In the genomic region with DNA sequence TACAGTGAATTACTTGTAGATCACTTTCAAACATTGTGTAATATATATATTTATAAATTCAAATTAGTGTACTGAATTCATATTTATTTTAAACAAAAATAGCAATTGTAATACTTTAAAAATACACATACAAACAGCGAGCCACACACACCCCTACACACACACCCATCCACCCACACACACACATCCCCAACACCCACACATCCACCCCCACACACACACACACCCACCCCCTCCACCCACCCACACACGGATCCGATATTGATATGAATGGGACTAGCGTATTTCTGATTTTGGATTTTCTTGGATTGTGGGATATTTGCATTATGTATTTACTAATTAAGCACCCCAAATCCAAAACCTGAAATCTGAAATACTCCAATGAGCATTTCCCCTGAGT, we compare ENCODE assay signal across 26 cellular contexts.
"Had no signal": no experiment of that assay in that cellular context is flagged by ENCODE, and none has a peak within 500 bp of the region (broad histone marks: within the 10 kb centered on the region; RNA-seq: fewer than 3 reads in every experiment).

No MANE protein-coding gene starts in this region.

- H3K36me3 ChIP-seq: stomach, suprapubic skin, thoracic aorta, thyroid gland, tibial artery, tibial nerve, transverse colon, upper lobe of left lung, upper lobe of right lung, uterus, vagina had no signal

- H3K27ac ChIP-seq: stomach, suprapubic skin, testis, thoracic aorta, thyroid gland, tibial artery, tibial nerve, transverse colon, upper lobe of left lung, upper lobe of right lung, uterus, vagina had no signal

- ATAC-seq: stimulated activated effector memory CD8-positive, alpha-beta T cell treated with anti-CD3 and anti-CD28 coated beads, Interleukin-12 subunit alpha, Interleukin-12 subunit beta, amount 100 ng/mL, for 72 hours; stimulated activated memory B cell treated with anti-CD40 and anti-IgM and Interleukin-4, amounts not matched to agents 10 μg/mL and 1 μg/mL and 100 μg/mL, for 72 hours; stimulated activated naive B cell treated with anti-CD40 and anti-IgM and Interleukin-4, amounts not matched to agents 10 μg/mL and 1 μg/mL and 100 μg/mL, for 72 hours; stimulated activated naive CD8-positive, alpha-beta T cell treated with anti-CD3 and anti-CD28 coated beads, Interleukin-15, amount 100 ng/mL, for 72 hours; stimulated activated naive CD8-positive, alpha-beta T cell treated with anti-CD3 and anti-CD28 coated beads, Interleukin-15, Interleukin-2, amounts not matched to agents 100 U/mL and 50 U/mL, for 24 hours; upper lobe of right lung had no signal

- DNase-seq: stimulated activated CD4-positive, alpha-beta T cell treated with anti-CD3 and anti-CD28 coated beads, Interleukin-2, amount 100 ng/mL, for 48 hours; stimulated activated CD4-positive, alpha-beta T cell treated with anti-CD3 and anti-CD28 coated beads, Interleukin-4, amount 100 ng/mL, for 1 hour; stimulated activated CD4-positive, alpha-beta T cell treated with anti-CD3 and anti-CD28 coated beads, Interleukin-4, amount 100 ng/mL, for 24 hours; stimulated activated CD4-positive, alpha-beta T cell treated with anti-CD3 and anti-CD28 coated beads, Interleukin-4, amount 100 ng/mL, for 4 hours; stimulated activated CD8-positive, alpha-beta memory T cell treated with anti-CD3 and anti-CD28 coated beads, Interleukin-4, amount 100 ng/mL, for 48 hours; stimulated activated naive B cell treated with anti-CD40 and anti-IgM and Interleukin-4, amounts not matched to agents 10 μg/mL and 1 μg/mL and 100 μg/mL, for 72 hours; stimulated activated naive CD4-positive, alpha-beta T cell; stimulated activated naive CD4-positive, alpha-beta T cell treated with Interleukin-2 at 50 U/mL for 16 hours; stimulated activated naive CD8-positive, alpha-beta T cell treated with anti-CD3 and anti-CD28 coated beads, Interleukin-15, amount 100 ng/mL, for 72 hours; stimulated activated naive CD8-positive, alpha-beta T cell treated with anti-CD3 and anti-CD28 coated beads, Interleukin-15, Interleukin-2, amounts not matched to agents 100 U/mL and 50 U/mL, for 24 hours; stomach; substantia nigra; testis; thyroid gland; tibial artery; transverse colon; trophoblast cell; upper lobe of left lung; upper lobe of right lung; uterus had no signal

- H3K9me3 ChIP-seq: stomach, suprapubic skin, testis, thoracic aorta, thyroid gland, tibial artery, tibial nerve, transverse colon, upper lobe of left lung, upper lobe of right lung, uterus, vagina had no signal

- H3K27me3 ChIP-seq: stomach, suprapubic skin, testis, thyroid gland, tibial artery, tibial nerve, transverse colon, upper lobe of left lung, upper lobe of right lung, uterus, vagina had no signal

- H3K4me1 ChIP-seq: stomach, suprapubic skin, testis, thyroid gland, tibial artery, tibial nerve, transverse colon, upper lobe of left lung, upper lobe of right lung, uterus, vagina had no signal

- H3K4me3 ChIP-seq: stomach, suprapubic skin, testis, thoracic aorta, thyroid gland, tibial artery, tibial nerve, transverse colon, upper lobe of left lung, upper lobe of right lung, uterus, vagina had no signal
